In the genomic region with DNA sequence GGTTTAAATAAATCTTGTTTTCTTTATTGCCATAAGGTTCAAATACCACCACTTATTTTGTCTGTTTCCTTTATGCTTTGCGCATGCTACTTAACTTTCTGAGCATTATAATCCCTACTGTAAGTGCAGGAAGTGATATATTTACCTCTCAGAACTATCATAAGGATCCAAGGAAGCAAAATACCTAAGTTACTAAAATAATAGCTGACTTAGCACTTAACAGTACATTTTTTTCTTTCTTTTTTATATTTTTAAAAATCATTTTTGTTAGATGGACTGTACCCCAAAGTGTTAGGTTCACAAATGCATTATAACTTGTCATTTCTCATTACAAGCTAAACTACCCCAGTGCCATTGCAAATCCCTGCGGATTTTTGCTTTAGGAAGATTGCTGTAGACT, we compare ENCODE assay signal across 2 cellular contexts.
TF ChIP-seq lines count a peak whose summit lies in the region.

No MANE protein-coding gene starts in this region.

TF ChIP-seq in IMR-90, 13 proteins besides CTCF, POLR2A, EP300 and RAD21:
- TF ChIP-seq MAFK (IDR thresholded peaks at IDR 0.05; ENCODE audit: low read depth, low read length) (peak; percentile 89), RFX5 (IDR thresholded peaks at IDR 0.05; ENCODE audit: low read depth, low read length) (no peak)
TF ChIP-seq in IMR-90: peak in this region for 1.

TF ChIP-seq in H1, 55 proteins besides CTCF, POLR2A, EP300 and RAD21:
- peak; percentile 56; the same call in 1 of the 2 replicates for TF ChIP-seq MAFK (IDR thresholded peaks at IDR 0.05; ENCODE audit: low read depth, low read length)
- no peak for TF ChIP-seq SIN3A (conservative IDR thresholded peaks at IDR 0.05 in 1 of 2, IDR thresholded peaks at IDR 0.05 in 1 of 2; ENCODE audit: low read depth in 1 of 2, low read length in 2 of 2)
- no peak for TF ChIP-seq SIRT6 (IDR thresholded peaks at IDR 0.05; ENCODE audit: low read length)
- no peak for TF ChIP-seq RBBP5 (IDR thresholded peaks at IDR 0.05; ENCODE audit: borderline replicate concordance, low read depth, low read length)
- no peak for TF ChIP-seq BACH1 (IDR thresholded peaks at IDR 0.05; ENCODE audit: low read length)
